10 cellular contexts compared by ENCODE assay signal in genomic region chr9:70466976-70467551, GRCh38. TPM values are rescaled to one million over a fixed set of nuclear protein-coding genes. Genes with fewer than 3 reads are reported as not detected.
DNase-seq lines count a peak whose midpoint lies in the region; ATAC-seq and TF ChIP-seq lines count a peak whose summit lies in the region.
"Had no signal": no experiment of that assay in that cellular context is flagged by ENCODE, and none has a peak within 500 bp of the region (broad histone marks: within the 10 kb centered on the region; RNA-seq: fewer than 3 reads in every experiment).

No MANE protein-coding gene starts in this region.

- peak; percentile 49 for DNase-seq in HPDE6-E6E7 (ENCODE audit: extremely low spot score)
- DNase-seq in activated T-cell treated with anti-CD3 and anti-CD28 coated beads for 48 hours (ENCODE audit: low read depth): peak; percentile 36
- DNase-seq in stimulated activated CD4-positive, alpha-beta T cell treated with anti-CD3 and anti-CD28 coated beads, TNF-alpha, amount 100 ng/mL, for 48 hours (ENCODE audit: low read depth in 3 of 3): peak; percentile 6 to 37 (median 20)
- no peak for DNase-seq in substantia nigra (lab: John Stamatoyannopoulos, UW)
- DNase-seq in cerebellar nuclear complex (lab: John Stamatoyannopoulos, UW): no peak
- DNase-seq in COLO829 (ENCODE audit: low spot score): no peak
- DNase-seq: activated gamma-delta T cell treated with Interleukin-2 at 50 U/mL for 16 hours, KBM-7, pancreas had no signal

- 83 to 90% methylated on average over 3 to 4 of the region's 5 CpGs for WGBS in gastroesophageal sphincter (ENCODE audit: low coverage in 1 of 2), 2 donors

- peaks cover 6 to 42% (median 10%) of the 10 kb centered on the region in 3 donors for H3K4me1 ChIP-seq in gastroesophageal sphincter

- no peaks in the 10 kb centered on the region for H3K27me3 ChIP-seq in gastroesophageal sphincter
- H3K27me3 ChIP-seq: pancreas had no signal

- no peak overlapping the region for H3K4me3 ChIP-seq in gastroesophageal sphincter
- H3K4me3 ChIP-seq: pancreas had no signal

- no peaks in the 10 kb centered on the region for H3K36me3 ChIP-seq in gastroesophageal sphincter
- H3K36me3 ChIP-seq: pancreas had no signal

- peak; percentile 69 for ATAC-seq in gastroesophageal sphincter

- no peak for TF ChIP-seq POLR2A in gastroesophageal sphincter (IDR thresholded peaks at IDR 0.05)

- TF ChIP-seq EP300 in gastroesophageal sphincter (IDR thresholded peaks at IDR 0.05): no peak

- peak overlapping the region in 3 of 4 donors; percentile 24 to 68 (median 56) for H3K27ac ChIP-seq in gastroesophageal sphincter
- no peak overlapping the region for H3K27ac ChIP-seq in substantia nigra (ENCODE audit: low read depth, low read length, poor library complexity, severe bottlenecking)
- H3K27ac ChIP-seq: pancreas had no signal

- no peaks in the 10 kb centered on the region for H3K9me3 ChIP-seq in gastroesophageal sphincter
- H3K9me3 ChIP-seq: pancreas had no signal

- no peak for TF ChIP-seq CTCF in gastroesophageal sphincter (IDR thresholded peaks at IDR 0.05)

RNA-seq across cellular contexts. Expression of gene KLF9, which starts 52.6 kb away (rescaled TPM):
- 100 to 1,000 TPM; 117 to 224 (median 154) TPM for total RNA-seq in gastroesophageal sphincter

Comparison
In these comparisons a context has a peak if more than half of its experiments do, and no peak if none do; other contexts are left out.
1. DNase-seq: peak in HPDE6-E6E7 (single experiment), activated T-cell treated with anti-CD3 and anti-CD28 coated beads for 48 hours (single experiment) and stimulated activated CD4-positive, alpha-beta T cell treated with anti-CD3 and anti-CD28 coated beads, TNF-alpha, amount 100 ng/mL, for 48 hours (3 of 3); none in substantia nigra (0 of 49), cerebellar nuclear complex (0 of 2) and COLO829 (single experiment).